In genomic region chr6:78436335-78436734, GRCh38 we compare ENCODE assay signal across 12 cellular contexts.
DNase-seq lines count a peak whose midpoint lies in the region; ATAC-seq and TF ChIP-seq lines count a peak whose summit lies in the region.
"Had no signal": no experiment of that assay in that cellular context is flagged by ENCODE, and none has a peak within 500 bp of the region (broad histone marks: within the 10 kb centered on the region; RNA-seq: fewer than 3 reads in every experiment).

No MANE protein-coding gene starts in this region.

- H3K36me3 ChIP-seq in endodermal cell (ENCODE audit: control insufficient read depth, insufficient read depth, low read length), result no peaks in the 10 kb centered on the region

- no peaks in the 10 kb centered on the region for H3K9me3 Mint-ChIP-seq in endodermal cell

- H3K4me3 ChIP-seq in endodermal cell (ENCODE audit: low read length), result no peak overlapping the region
- H3K4me3 ChIP-seq: body of pancreas, K562, lung had no signal

- peaks cover 6% of the 10 kb centered on the region for H3K4me1 ChIP-seq in endodermal cell (ENCODE audit: control insufficient read depth, insufficient read depth, low read length)
- H3K4me1 ChIP-seq: body of pancreas had no signal

- no peaks in the 10 kb centered on the region for H3K36me3 Mint-ChIP-seq in endodermal cell (ENCODE audit: low read depth)
- H3K36me3 Mint-ChIP-seq: CD4-positive, CD25-positive, alpha-beta regulatory T cell had no signal

- H3K27me3 Mint-ChIP-seq in endodermal cell (ENCODE audit: insufficient read depth), result no peaks in the 10 kb centered on the region
- H3K27me3 Mint-ChIP-seq: CD4-positive, CD25-positive, alpha-beta regulatory T cell had no signal

- no peak overlapping the region for H3K9ac ChIP-seq in endodermal cell (ENCODE audit: extremely low read depth, low read length, poor library complexity, severe bottlenecking)

- ATAC-seq in GM19023 (IDR thresholded peaks at IDR 0.05; ENCODE audit: unreplicated experiment), result no peak
- ATAC-seq: body of pancreas, K562 had no signal

- no peak overlapping the region for H3K27ac Mint-ChIP-seq in endodermal cell
- H3K27ac Mint-ChIP-seq: CD4-positive, CD25-positive, alpha-beta regulatory T cell had no signal

- DNase-seq in SIG-M5 treated with dmso at 0.1 percent for 504 hours (lab: John Stamatoyannopoulos, UW; ENCODE audit: unreplicated experiment), result peak; percentile 7
- DNase-seq in SIG-M5 (lab: John Stamatoyannopoulos, UW), result no peak
- DNase-seq in MV-4-11 (lab: John Stamatoyannopoulos, UW), result peak; percentile 68
- peak; percentile 57 for DNase-seq in endodermal cell
- DNase-seq in stromal cell of bone marrow (ENCODE audit: low read depth), result peak; percentile 18
- DNase-seq in activated CD8-positive, alpha-beta memory T cell treated with anti-CD3 and anti-CD28 coated beads, Interleukin-2, amount 50 U/mL, for 48 hours, result no peak
- DNase-seq in NCI-H146 (lab: John Stamatoyannopoulos, UW), result no peak
- DNase-seq: body of pancreas; CD4-positive, CD25-positive, alpha-beta regulatory T cell had no signal

- H3K9me3 ChIP-seq in endodermal cell (ENCODE audit: control insufficient read depth, low read length), result no peaks in the 10 kb centered on the region
- H3K9me3 ChIP-seq: body of pancreas had no signal

- H3K27me3 ChIP-seq in endodermal cell (ENCODE audit: control insufficient read depth, insufficient read depth, low read length, poor library complexity, severe bottlenecking), result no peaks in the 10 kb centered on the region
- H3K27me3 ChIP-seq: body of pancreas had no signal

- no peak overlapping the region for H3K4me3 Mint-ChIP-seq in endodermal cell
- H3K4me3 Mint-ChIP-seq: CD4-positive, CD25-positive, alpha-beta regulatory T cell had no signal

- no peak overlapping the region for H3K27ac ChIP-seq in endodermal cell (ENCODE audit: low read depth, low read length)
- H3K27ac ChIP-seq: body of pancreas had no signal

- peak; percentile 54 for TF ChIP-seq CTCF in endodermal cell (conservative IDR thresholded peaks at IDR 0.05)

- H3K4me1 Mint-ChIP-seq in endodermal cell, result peaks cover 10% of the 10 kb centered on the region
- H3K4me1 Mint-ChIP-seq: CD4-positive, CD25-positive, alpha-beta regulatory T cell had no signal

Comparison
In these comparisons a context has a peak if more than half of its experiments do, and no peak if none do; other contexts are left out.
1. DNase-seq: peak in SIG-M5 treated with dmso at 0.1 percent for 504 hours (single experiment), MV-4-11 (single experiment), endodermal cell (single experiment) and stromal cell of bone marrow (single experiment); none in SIG-M5 (single experiment), activated CD8-positive, alpha-beta memory T cell treated with anti-CD3 and anti-CD28 coated beads, Interleukin-2, amount 50 U/mL, for 48 hours (single experiment) and NCI-H146 (single experiment).